Comparison of ENCODE assay signal across 13 cellular contexts in the genomic region with DNA sequence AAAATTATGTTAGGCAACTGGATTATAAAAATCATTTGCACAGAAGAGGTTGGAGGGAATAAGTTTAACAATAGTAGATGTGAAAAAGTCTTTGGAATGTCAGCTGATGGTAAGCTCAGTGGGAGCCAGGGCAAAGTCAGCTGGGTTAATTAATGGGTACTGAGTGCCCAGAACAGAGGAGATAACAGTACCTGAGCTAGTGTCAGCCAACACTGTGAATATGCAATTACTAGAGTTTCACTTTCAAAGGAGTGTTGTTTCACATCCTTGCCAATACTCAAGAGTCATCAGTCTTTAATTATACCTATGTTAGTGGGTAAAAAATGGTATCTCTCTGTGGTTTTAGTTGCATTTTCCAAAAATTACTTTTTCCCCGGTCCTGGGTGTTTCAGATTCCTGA.
"Had no signal": no experiment of that assay in that cellular context is flagged by ENCODE, and none has a peak within 500 bp of the region (broad histone marks: within the 10 kb centered on the region; RNA-seq: fewer than 3 reads in every experiment).

No MANE protein-coding gene starts in this region.

- ATAC-seq: activated CD8-positive, alpha-beta T cell treated with anti-CD3 and anti-CD28 coated beads for 36 hours; esophagus mucosa; left lobe of liver; psoas muscle; sciatic nerve had no signal

- H3K9me3 ChIP-seq: psoas muscle, spleen had no signal

- H3K27me3 ChIP-seq: spleen had no signal

- H3K36me3 ChIP-seq: spleen had no signal

- H3K27ac ChIP-seq: psoas muscle, spleen, VCaP had no signal

- H3K4me1 ChIP-seq: psoas muscle, spleen had no signal

- DNase-seq: activated CD8-positive, alpha-beta memory T cell treated with anti-CD3 and anti-CD28 coated beads, Interleukin-2, amount 50 U/mL, for 4 hours; activated CD8-positive, alpha-beta T cell treated with anti-CD3 and anti-CD28 coated beads for 36 hours; activated naive CD4-positive, alpha-beta T cell; aorta; nephron progenitor cell; psoas muscle; spleen; stimulated activated CD4-positive, alpha-beta T cell treated with anti-CD3 and anti-CD28 coated beads, Interleukin-1b, Interleukin-23, amount 100 ng/mL, for 48 hours; stimulated activated naive CD4-positive, alpha-beta T cell had no signal

- H3K4me3 ChIP-seq: psoas muscle, spleen had no signal
